Comparison of ENCODE assay signal across 17 cellular contexts in genomic region chr2:29596584-29596983, GRCh38.
"Had no signal": no experiment of that assay in that cellular context is flagged by ENCODE, and none has a peak within 500 bp of the region (broad histone marks: within the 10 kb centered on the region; RNA-seq: fewer than 3 reads in every experiment).

No MANE protein-coding gene starts in this region.

- H3K4me3 Mint-ChIP-seq: activated T-helper 17 cell treated with anti-CD3 and anti-CD28 coated beads, Interleukin-2, amount 50 U/mL, for 72 hours; memory B cell; naive thymus-derived CD8-positive, alpha-beta T cell; stimulated activated naive B cell treated with anti-CD40 and anti-IgM and Interleukin-4, amounts not matched to agents 10 μg/mL and 1 μg/mL and 100 μg/mL, for 72 hours had no signal

- H3K36me3 Mint-ChIP-seq: memory B cell; naive thymus-derived CD8-positive, alpha-beta T cell; stimulated activated naive B cell treated with anti-CD40 and anti-IgM and Interleukin-4, amounts not matched to agents 10 μg/mL and 1 μg/mL and 100 μg/mL, for 72 hours had no signal

- H3K27ac Mint-ChIP-seq: activated T-helper 17 cell treated with anti-CD3 and anti-CD28 coated beads, Interleukin-2, amount 50 U/mL, for 72 hours; memory B cell; naive thymus-derived CD8-positive, alpha-beta T cell; stimulated activated naive B cell treated with anti-CD40 and anti-IgM and Interleukin-4, amounts not matched to agents 10 μg/mL and 1 μg/mL and 100 μg/mL, for 72 hours had no signal

- H3K27ac ChIP-seq: dorsolateral prefrontal cortex, gastroesophageal sphincter, pancreas, thyroid gland, vagina had no signal

- H3K4me1 ChIP-seq: gastroesophageal sphincter, pancreas, thyroid gland, vagina had no signal

- DNase-seq: activated naive CD4-positive, alpha-beta T cell treated with Interleukin-2 at 50 U/mL for 16 hours; anterior cingulate cortex; dorsolateral prefrontal cortex; islet precursor cell; naive thymus-derived CD8-positive, alpha-beta T cell; pancreas; stimulated activated CD4-positive, alpha-beta T cell treated with anti-CD3 and anti-CD28 coated beads, Interleukin-15, amount 100 ng/mL, for 24 hours; stimulated activated CD4-positive, alpha-beta T cell treated with anti-CD3 and anti-CD28 coated beads, Interleukin-4, amount 100 ng/mL, for 1 hour; stimulated activated naive B cell treated with anti-CD40 and anti-IgM and Interleukin-4, amounts not matched to agents 10 μg/mL and 1 μg/mL and 100 μg/mL, for 72 hours; T1000; thyroid gland had no signal

- H3K4me3 ChIP-seq: dorsolateral prefrontal cortex, gastroesophageal sphincter, pancreas, thyroid gland, vagina had no signal

- H3K36me3 ChIP-seq: gastroesophageal sphincter, pancreas, thyroid gland, vagina had no signal

- ATAC-seq: activated CD4-positive, CD25-positive, alpha-beta regulatory T cell treated with anti-CD3 and anti-CD28 coated beads, Interleukin-2, amount 50 U/mL, for 24 hours; activated T-helper 17 cell treated with anti-CD3 and anti-CD28 coated beads, Interleukin-2, amount 50 U/mL, for 72 hours; gastroesophageal sphincter; left lobe of liver; naive thymus-derived CD8-positive, alpha-beta T cell; pancreas had no signal

- H3K27me3 ChIP-seq: gastroesophageal sphincter, pancreas, thyroid gland, vagina had no signal

- H3K4me1 Mint-ChIP-seq: activated T-helper 17 cell treated with anti-CD3 and anti-CD28 coated beads, Interleukin-2, amount 50 U/mL, for 72 hours; memory B cell; naive thymus-derived CD8-positive, alpha-beta T cell; stimulated activated naive B cell treated with anti-CD40 and anti-IgM and Interleukin-4, amounts not matched to agents 10 μg/mL and 1 μg/mL and 100 μg/mL, for 72 hours had no signal

- H3K9me3 ChIP-seq: pancreas, thyroid gland, vagina had no signal

- H3K9me3 Mint-ChIP-seq: activated T-helper 17 cell treated with anti-CD3 and anti-CD28 coated beads, Interleukin-2, amount 50 U/mL, for 72 hours; memory B cell; naive thymus-derived CD8-positive, alpha-beta T cell had no signal
